ENCODE assay signal across 8 cellular contexts in the genomic region with DNA sequence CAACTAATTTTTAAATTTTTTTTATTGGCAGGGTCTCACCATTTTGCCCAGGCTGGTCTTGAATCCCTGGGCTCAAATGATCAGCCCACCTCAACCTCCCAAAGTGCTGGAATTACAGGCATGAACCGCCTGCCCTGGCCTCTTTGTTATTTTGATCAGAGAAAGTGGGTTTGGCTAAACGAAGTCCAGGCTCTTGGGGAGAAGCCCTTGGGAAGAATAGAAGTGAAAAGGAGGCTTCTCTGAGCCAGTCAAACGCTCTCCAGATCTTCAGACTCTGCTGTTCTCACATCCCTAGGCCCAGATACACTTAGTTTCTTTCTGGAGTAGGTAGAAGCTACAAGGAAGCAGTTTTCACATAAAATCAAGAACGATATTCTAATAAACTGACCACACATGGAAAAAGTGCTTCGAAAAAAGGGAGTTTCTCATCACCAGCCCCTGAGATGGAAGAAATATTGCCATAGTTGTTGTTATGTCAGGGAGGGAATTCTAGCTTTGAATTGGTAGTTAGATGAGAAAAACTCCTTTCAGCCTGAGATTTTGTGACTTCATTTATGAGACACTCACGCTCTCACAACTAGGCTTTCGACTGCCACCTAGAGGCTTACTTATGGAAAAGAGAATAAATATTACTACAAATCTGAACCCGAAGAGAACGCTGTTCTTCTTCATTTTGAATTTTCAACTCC. TPM values are rescaled to one million over a fixed set of nuclear protein-coding genes. Genes with fewer than 3 reads are reported as not detected.
DNase-seq lines count a peak whose midpoint lies in the region; ATAC-seq, FAIRE-seq and TF ChIP-seq lines count a peak whose summit lies in the region.

No MANE protein-coding gene starts in this region.

- H3K9ac ChIP-seq in MM.1S (ENCODE audit: low read length) (no peak overlapping the region), kidney (ENCODE audit: low read length in 2 of 2) (no peak overlapping the region)

- H3K27me3 ChIP-seq in MM.1S (replicated peaks; ENCODE audit: insufficient read depth, low read length), result no peaks in the 10 kb centered on the region
- no peaks in the 10 kb centered on the region for H3K27me3 ChIP-seq in stomach

- 26 to 28% (median 26%) methylated on average over 9 of the region's 9 CpGs for whole genome bisulfite sequencing in stomach, 5 donors

- TF ChIP-seq POLR2A in stomach (IDR thresholded peaks at IDR 0.05), result no peak

- peak overlapping the region; percentile 50 for H3K4me2 ChIP-seq in MM.1S (ENCODE audit: low read depth, low read length)

- peak overlapping the region; percentile 59 for H2AFZ ChIP-seq in MM.1S (ENCODE audit: low read length)

- DNase-seq in activated gamma-delta T cell treated with Interleukin-2 at 50 U/mL for 16 hours (peak; percentile 5), activated gamma-delta T cell (lab: John Stamatoyannopoulos, UW) (no peak), MM.1S (peak; percentile 70), RCC 7860 (ENCODE audit: low spot score) (peak; percentile 42), cerebellar cortex (ENCODE audit: low spot score) (peak; percentile 89), kidney (no peak), stomach (no peak)

- H3K9me2 ChIP-seq in MM.1S (replicated peaks; ENCODE audit: insufficient read depth, low read length), result no peaks in the 10 kb centered on the region

- intact Hi-C loops in kidney (cut with DNase I), result no loop called here
- intact Hi-C loops in stomach (cut with DNase I; ENCODE audit: low total_unique reads), result no loop called here

- H3K9me3 ChIP-seq in MM.1S (replicated peaks; ENCODE audit: insufficient read depth, low read length) (no peaks in the 10 kb centered on the region), kidney (ENCODE audit: control insufficient read depth in 1 of 2, low read length in 2 of 2) (no peaks in the 10 kb centered on the region), stomach (no peaks in the 10 kb centered on the region)

- no peak for TF ChIP-seq EP300 in stomach (IDR thresholded peaks at IDR 0.05)

- ATAC-seq in GM19467 (IDR thresholded peaks at IDR 0.05; ENCODE audit: unreplicated experiment), result no peak

- no peak overlapping the region for H3K4me3 ChIP-seq in MM.1S (ENCODE audit: low read length)
- H3K4me3 ChIP-seq in kidney (ENCODE audit: low read length in 2 of 2), result no peak overlapping the region
- H3K4me3 ChIP-seq in stomach, result no peak overlapping the region

- H3K4me1 ChIP-seq in MM.1S (ENCODE audit: low read length), result peaks cover 10% of the 10 kb centered on the region
- no peaks in the 10 kb centered on the region for H3K4me1 ChIP-seq in kidney (ENCODE audit: control insufficient read depth in 1 of 2, insufficient read depth in 1 of 2, low read depth in 1 of 2, low read length in 2 of 2)
- H3K4me1 ChIP-seq in stomach, result peaks cover 0 to 10% (median 4%) of the 10 kb centered on the region in 4 donors

- H4K20me1 ChIP-seq in MM.1S (ENCODE audit: insufficient read depth, low read length), result no peaks in the 10 kb centered on the region

- no peaks in the 10 kb centered on the region for H3K36me3 ChIP-seq in MM.1S (replicated peaks; ENCODE audit: insufficient read depth, low read length)
- no peaks in the 10 kb centered on the region for H3K36me3 ChIP-seq in kidney (ENCODE audit: control insufficient read depth in 1 of 2, insufficient read depth in 2 of 2, low read length in 2 of 2)
- H3K36me3 ChIP-seq in stomach, result no peaks in the 10 kb centered on the region

- H3K79me2 ChIP-seq in MM.1S (ENCODE audit: low read length), result no peaks in the 10 kb centered on the region

- TF ChIP-seq CTCF in MM.1S (IDR thresholded peaks at IDR 0.05; ENCODE audit: low read length), result peak; percentile 66
- peak; percentile 70 for TF ChIP-seq CTCF in kidney (IDR thresholded peaks at IDR 0.05; ENCODE audit: borderline replicate concordance, extremely low read depth, insufficient read depth)
- peak in 5 of 7 experiments; percentile 29 to 67 (median 56) for TF ChIP-seq CTCF in stomach (IDR thresholded peaks at IDR 0.05)

- 0 out of 2 replicates have a peak, but pooled peaks cover 3% of the 10 kb centered on the region for H3F3A ChIP-seq in MM.1S (ENCODE audit: insufficient read depth, low read length)

- no peak overlapping the region for H3K27ac ChIP-seq in MM.1S (ENCODE audit: low read length)
- H3K27ac ChIP-seq in kidney (ENCODE audit: low read depth in 2 of 2, low read length in 2 of 2), result no peak overlapping the region
- H3K27ac ChIP-seq in stomach, result peak overlapping the region in 1 of 5 donors; percentile 27

- FAIRE-seq in RCC 7860 (lab: Jason Lieb, UNC) (peak; percentile 29), kidney (lab: Jason Lieb, UNC) (peak; percentile 42)

RNA-seq across cellular contexts. Expression of gene AQP11, which starts 41.7 kb away (rescaled TPM):
- total RNA-seq in kidney (1.4 TPM), stomach (10 to 100 TPM in 1 of 5 donors, 1 to 10 TPM in 2, under 1 TPM in 1, not detected in 1; 0.72 to 16.1 (median 4.5) TPM)
- polyA plus RNA-seq in kidney (ENCODE audit: insufficient read depth, low read depth, low replicate concordance) (3.8 TPM), stomach (under 1 TPM in 2 of 3 donors, not detected in 1; 0.38 to 0.68 TPM)

Comparison
In these comparisons a context has a peak if more than half of its experiments do, and no peak if none do; other contexts are left out.
1. DNase-seq: peak in activated gamma-delta T cell treated with Interleukin-2 at 50 U/mL for 16 hours (single experiment), MM.1S (single experiment), RCC 7860 (single experiment) and cerebellar cortex (single experiment); none in activated gamma-delta T cell (single experiment), kidney (single experiment) and stomach (single experiment).
2. Peak in every context shown above with its lines, with median percentiles within 50 percentile points of each other: CTCF ChIP-seq.